Comparison of ENCODE assay signal across 16 cellular contexts in the genomic region with DNA sequence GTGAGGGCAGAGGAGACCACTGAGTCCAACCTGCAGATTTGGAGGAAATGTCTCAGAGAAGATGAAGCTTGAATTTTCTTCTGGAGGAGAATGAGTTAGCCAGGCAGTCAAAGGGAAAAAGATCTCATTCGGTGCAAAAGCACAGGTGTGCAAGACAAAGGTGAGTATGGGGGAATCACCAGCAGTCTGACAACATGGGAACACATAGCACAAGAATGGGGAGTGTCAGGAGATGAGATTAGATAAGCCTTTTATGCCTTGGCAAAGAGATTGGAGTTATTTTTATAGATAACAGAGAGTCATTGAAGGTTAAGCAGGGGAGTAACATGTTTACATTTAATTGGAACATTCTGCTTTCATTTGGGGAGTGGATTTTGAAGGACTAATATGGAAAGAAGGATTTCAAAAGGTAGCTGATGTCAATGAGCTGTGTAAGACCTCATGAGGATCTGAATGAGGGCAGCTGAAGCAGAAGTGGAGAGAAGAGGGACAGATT.
DNase-seq lines count a peak whose midpoint lies in the region; ATAC-seq and TF ChIP-seq lines count a peak whose summit lies in the region.
"Had no signal": no experiment of that assay in that cellular context is flagged by ENCODE, and none has a peak within 500 bp of the region (broad histone marks: within the 10 kb centered on the region; RNA-seq: fewer than 3 reads in every experiment).

No MANE protein-coding gene starts in this region.

- no peaks in the 10 kb centered on the region for H3K36me3 ChIP-seq in mucosa of descending colon (ENCODE audit: low read depth)

- no peaks in the 10 kb centered on the region for H3K4me1 ChIP-seq in mucosa of descending colon (ENCODE audit: low read depth)

- DNase-seq in DMS79 treated with DMSO at 0.1 percent for 48 hours (lab: John Stamatoyannopoulos, UW) = peak; percentile 34
- peak; percentile 11 for DNase-seq in M059J (ENCODE audit: low read depth)
- peak; percentile 32 for DNase-seq in SW480 (ENCODE audit: low spot score)
- peak in 1 of 3 donors; percentile 32 for DNase-seq in mucosa of descending colon
- no peak for DNase-seq in effector CD4-positive, alpha-beta T cell
- DNase-seq in natural killer cell treated with Interleukin-12 subunit alpha and Interleukin-12 subunit beta and Interleukin-15 and Interleukin-18, amount 100 ng/mL, for 72 hours (ENCODE audit: low spot score) = no peak
- DNase-seq: CD4-positive, CD25-positive, alpha-beta regulatory T cell; GDM1; GM23248; HCEC 1CT; Kasumi-1; MV-4-11 had no signal

- no peak overlapping the region for H3K4me3 Mint-ChIP-seq in natural killer cell treated with Interleukin-12 subunit alpha and Interleukin-12 subunit beta and Interleukin-15 and Interleukin-18, amount 100 ng/mL, for 72 hours
- H3K4me3 Mint-ChIP-seq: B cell; CD4-positive, CD25-positive, alpha-beta regulatory T cell; IgD-negative memory B cell had no signal

- no peak overlapping the region for H3K4me3 ChIP-seq in mucosa of descending colon
- H3K4me3 ChIP-seq: GM12878, GM23248 had no signal

- H3K9me3 ChIP-seq in mucosa of descending colon = no peaks in the 10 kb centered on the region

- intact Hi-C loops in mucosa of descending colon (cut with DNase I, micrococcal nuclease) = no loop called here

- H3K4me1 Mint-ChIP-seq in natural killer cell treated with Interleukin-12 subunit alpha and Interleukin-12 subunit beta and Interleukin-15 and Interleukin-18, amount 100 ng/mL, for 72 hours (ENCODE audit: low read depth in 2 of 2) = no peaks in the 10 kb centered on the region
- H3K4me1 Mint-ChIP-seq: B cell; CD4-positive, CD25-positive, alpha-beta regulatory T cell; IgD-negative memory B cell had no signal

- TF ChIP-seq CTCF in mucosa of descending colon (IDR thresholded peaks at IDR 0.05) = no peak

- no peak overlapping the region for H3K27ac Mint-ChIP-seq in natural killer cell treated with Interleukin-12 subunit alpha and Interleukin-12 subunit beta and Interleukin-15 and Interleukin-18, amount 100 ng/mL, for 72 hours
- H3K27ac Mint-ChIP-seq: B cell; CD4-positive, CD25-positive, alpha-beta regulatory T cell; IgD-negative memory B cell had no signal

- H3K27me3 Mint-ChIP-seq in natural killer cell treated with Interleukin-12 subunit alpha and Interleukin-12 subunit beta and Interleukin-15 and Interleukin-18, amount 100 ng/mL, for 72 hours = peaks cover 12% of the 10 kb centered on the region in 2 donors
- H3K27me3 Mint-ChIP-seq: CD4-positive, CD25-positive, alpha-beta regulatory T cell had no signal

- no peaks in the 10 kb centered on the region for H3K36me3 Mint-ChIP-seq in natural killer cell treated with Interleukin-12 subunit alpha and Interleukin-12 subunit beta and Interleukin-15 and Interleukin-18, amount 100 ng/mL, for 72 hours
- H3K36me3 Mint-ChIP-seq: CD4-positive, CD25-positive, alpha-beta regulatory T cell had no signal

- ATAC-seq in mucosa of descending colon (peak; percentile 91), GM19035 (IDR thresholded peaks at IDR 0.05; ENCODE audit: unreplicated experiment) (no peak)
- no peak for ATAC-seq in natural killer cell treated with Interleukin-12 subunit alpha and Interleukin-12 subunit beta and Interleukin-15 and Interleukin-18, amount 100 ng/mL, for 72 hours
- ATAC-seq: GM12878 had no signal

- H3K9me3 Mint-ChIP-seq in natural killer cell treated with Interleukin-12 subunit alpha and Interleukin-12 subunit beta and Interleukin-15 and Interleukin-18, amount 100 ng/mL, for 72 hours = no peaks in the 10 kb centered on the region

Comparison
In these comparisons a context has a peak if more than half of its experiments do, and no peak if none do; other contexts are left out.
1. DNase-seq: peak in DMS79 treated with DMSO at 0.1 percent for 48 hours (single experiment), M059J (single experiment) and SW480 (single experiment); none in effector CD4-positive, alpha-beta T cell (single experiment) and natural killer cell treated with Interleukin-12 subunit alpha and Interleukin-12 subunit beta and Interleukin-15 and Interleukin-18, amount 100 ng/mL, for 72 hours (single experiment).